In the genomic region with DNA sequence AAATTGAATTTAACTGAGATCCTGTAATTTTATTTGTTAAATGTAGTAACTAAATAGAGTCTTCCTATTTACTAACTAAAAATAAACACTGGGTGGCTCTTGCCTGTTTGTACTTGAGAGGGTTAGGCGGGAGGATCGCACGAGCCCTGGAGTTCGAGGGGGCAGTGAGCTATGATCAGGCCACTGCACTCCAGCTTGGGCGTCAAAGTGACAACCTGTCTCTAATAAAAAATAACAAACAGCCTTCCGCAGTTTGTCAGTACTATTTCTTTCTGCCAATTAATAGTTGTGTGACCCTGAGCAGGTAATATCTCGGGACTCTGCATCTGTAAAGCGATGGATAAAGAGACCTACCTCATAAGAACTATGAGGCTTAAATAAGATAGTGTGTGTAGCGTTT, we compare ENCODE assay signal across 8 cellular contexts. TPM values are rescaled to one million over a fixed set of nuclear protein-coding genes. Genes with fewer than 3 reads are reported as not detected.
DNase-seq lines count a peak whose midpoint lies in the region; ATAC-seq, FAIRE-seq and TF ChIP-seq lines count a peak whose summit lies in the region.

No MANE protein-coding gene starts in this region.

- H3K79me2 ChIP-seq in OCI-LY3 (ENCODE audit: low read length) (peaks cover 49% of the 10 kb centered on the region), endothelial cell of umbilical vein (ENCODE audit: control insufficient read depth, insufficient read depth, low read length) (peaks cover 36% of the 10 kb centered on the region)

- H3K4me1 ChIP-seq in OCI-LY3 (ENCODE audit: low read length): peaks cover 16% of the 10 kb centered on the region
- H3K4me1 ChIP-seq in endothelial cell of umbilical vein (ENCODE audit: control insufficient read depth, extremely low read depth, insufficient read depth, low read length): peaks cover 16% of the 10 kb centered on the region
- peaks cover 21% of the 10 kb centered on the region for H3K4me1 ChIP-seq in neuron (ENCODE audit: insufficient read depth, low read length)

- H3K27ac ChIP-seq in OCI-LY3 (ENCODE audit: low read length) (peak overlapping the region; percentile 80), endothelial cell of umbilical vein (ENCODE audit: insufficient read depth, low read depth, low read length) (peak overlapping the region; percentile 81)

- H3K9ac ChIP-seq in OCI-LY3 (ENCODE audit: low read length) (peak overlapping the region; percentile 75), endothelial cell of umbilical vein (replicated peaks; ENCODE audit: extremely low read depth, insufficient read depth, low read length) (peak overlapping the region; percentile 70)

- H2AFZ ChIP-seq in OCI-LY3 (ENCODE audit: low read depth, low read length) (peak overlapping the region; percentile 98), endothelial cell of umbilical vein (ENCODE audit: low read depth, low read length) (peak overlapping the region; percentile 89), neuron (ENCODE audit: low read depth, low read length) (peak overlapping the region; percentile 69)

- peaks cover 22% of the 10 kb centered on the region for H3K36me3 ChIP-seq in OCI-LY3 (replicated peaks; ENCODE audit: low read depth, low read length)
- H3K36me3 ChIP-seq in endothelial cell of umbilical vein (ENCODE audit: control insufficient read depth in 2 of 2, extremely low read depth in 1 of 2, insufficient read depth in 2 of 2, low read length in 2 of 2): no peaks in the 10 kb centered on the region
- H3K36me3 ChIP-seq in neuron (ENCODE audit: insufficient read depth, low read length): peaks cover 13% of the 10 kb centered on the region

- dilution Hi-C loops in endothelial cell of umbilical vein (cut with MboI; ENCODE audit: extremely low pct_ligation_motif_present, low sequenced_read_pairs): no loop called here

- DNase-seq in endothelial cell of umbilical vein (ENCODE audit: low read depth, low spot score) (no peak), NCI-H2196 treated with DMSO at 0.1 percent for 48 hours (lab: John Stamatoyannopoulos, UW; ENCODE audit: unreplicated experiment) (no peak)
- no peak for DNase-seq in effector CD4-positive, alpha-beta T cell

- TF ChIP-seq CTCF in OCI-LY3 (IDR thresholded peaks at IDR 0.05; ENCODE audit: low read depth, low read length) (no peak), endothelial cell of umbilical vein (IDR thresholded peaks at IDR 0.05; ENCODE audit: extremely low read depth in 1 of 2, insufficient read depth in 1 of 2, low read depth in 1 of 2, low read length in 2 of 2) (no peak)

- H3K9me3 ChIP-seq in OCI-LY3 (ENCODE audit: insufficient read depth, low read length) (no peaks in the 10 kb centered on the region), endothelial cell of umbilical vein (replicated peaks; ENCODE audit: control insufficient read depth, insufficient read depth, low read length) (no peaks in the 10 kb centered on the region), neuron (ENCODE audit: low read length) (no peaks in the 10 kb centered on the region)

- H4K20me1 ChIP-seq in OCI-LY3 (ENCODE audit: insufficient read depth, low read length): 0 out of 2 replicates have a peak, but pooled peaks cover 9% of the 10 kb centered on the region
- H4K20me1 ChIP-seq in endothelial cell of umbilical vein (replicated peaks; ENCODE audit: control insufficient read depth, extremely low read depth, insufficient read depth, low read length): no peaks in the 10 kb centered on the region

- intact Hi-C loops in endothelial cell of umbilical vein (cut with micrococcal nuclease): loop anchor here (5.0 to 10.0 kb wide), 2 partner anchors 381 to 453 kb away; no protein-coding TSS in a partner anchor

- BruUV-seq in endothelial cell of umbilical vein (replicated peaks; lab: Mats Ljungman, UMichigan): no TSS peak

- ATAC-seq in GM18907 (IDR thresholded peaks at IDR 0.05; ENCODE audit: unreplicated experiment) (no peak), GM21723 (IDR thresholded peaks at IDR 0.05; ENCODE audit: unreplicated experiment) (no peak)

- CTCF ChIA-PET in endothelial cell of umbilical vein (lab: Charles Lee): interaction anchor here (1.0 to 3.3 kb wide), 6 partner anchors 9 to 158 kb away, joined by 3 to 27 read pairs (median 5); no protein-coding TSS in a partner anchor

- TF ChIP-seq POLR2A in endothelial cell of umbilical vein (IDR thresholded peaks at IDR 0.05; ENCODE audit: low read depth, low read length): no peak

- H3K27me3 ChIP-seq in OCI-LY3 (ENCODE audit: low read depth, low read length): no peaks in the 10 kb centered on the region
- no peaks in the 10 kb centered on the region for H3K27me3 ChIP-seq in endothelial cell of umbilical vein (ENCODE audit: control insufficient read depth in 2 of 2, insufficient read depth in 2 of 2, low read length in 2 of 2)
- no peaks in the 10 kb centered on the region for H3K27me3 ChIP-seq in neuron (ENCODE audit: insufficient read depth, low read length)

- H3K4me2 ChIP-seq in OCI-LY3 (ENCODE audit: low read length) (peak overlapping the region; percentile 88), endothelial cell of umbilical vein (ENCODE audit: insufficient read depth, low read length) (peak overlapping the region; percentile 96)

- peak overlapping the region; percentile 82 for H3K4me3 ChIP-seq in GM08714 (ENCODE audit: low read length)
- peak overlapping the region; percentile 82 for H3K4me3 ChIP-seq in OCI-LY3 (ENCODE audit: low read length)
- peak overlapping the region in 2 of 3 experiments; percentile 48 to 84 for H3K4me3 ChIP-seq in endothelial cell of umbilical vein (replicated peaks in 1 of 3; ENCODE audit: insufficient read depth in 1 of 3, low read depth in 1 of 3, low read length in 3 of 3)
- peak overlapping the region; percentile 62 for H3K4me3 ChIP-seq in neuron (ENCODE audit: low read length)

- H3K9me1 ChIP-seq in endothelial cell of umbilical vein (replicated peaks; ENCODE audit: control insufficient read depth, extremely low read depth, insufficient read depth, low read length): no peaks in the 10 kb centered on the region

- POLR2A ChIA-PET in endothelial cell of umbilical vein (lab: Charles Lee): interaction anchor here (1.1 kb wide), 1 partner anchor 37 kb away, joined by 5 read pairs; no protein-coding TSS in a partner anchor

- no peak for FAIRE-seq in endothelial cell of umbilical vein (lab: Jason Lieb, UNC)

TF ChIP-seq in endothelial cell of umbilical vein, 7 proteins besides CTCF, POLR2A, EP300 and RAD21:
- TF ChIP-seq JUN (IDR thresholded peaks at IDR 0.05; ENCODE audit: borderline replicate concordance, insufficient read depth, insufficient read length, low read depth) (no peak), MYC (IDR thresholded peaks at IDR 0.05; ENCODE audit: low read depth, low read length) (no peak), GATA2 (IDR thresholded peaks at IDR 0.05; ENCODE audit: insufficient read depth, insufficient read length, low read depth, low read length) (no peak), FOS (IDR thresholded peaks at IDR 0.05; ENCODE audit: borderline replicate concordance, insufficient read depth, low read length) (no peak), POLR2AphosphoS5 (IDR thresholded peaks at IDR 0.05; ENCODE audit: insufficient read depth, low read depth, low read length) (no peak), EZH2 (IDR thresholded peaks at IDR 0.05; ENCODE audit: borderline replicate concordance, low read depth, low read length, severe bottlenecking) (no peak)
- TF ChIP-seq, protein P1, sequence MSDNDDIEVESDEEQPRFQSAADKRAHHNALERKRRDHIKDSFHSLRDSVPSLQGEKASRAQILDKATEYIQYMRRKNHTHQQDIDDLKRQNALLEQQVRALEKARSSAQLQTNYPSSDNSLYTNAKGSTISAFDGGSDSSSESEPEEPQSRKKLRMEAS (IDR thresholded peaks at IDR 0.05; ENCODE audit: insufficient read depth, insufficient read length): no peak

RNA-seq across cellular contexts. Expression of a gene that starts 0.8 kb away (rescaled TPM):
- total RNA-seq in endothelial cell of umbilical vein: 19.0 and 20.4 TPM in 2 replicates
- polyA plus RNA-seq in endothelial cell of umbilical vein: 12.7 and 12.8 TPM in 2 replicates
- 8.8 and 9.2 TPM in 2 replicates for polyA plus RNA-seq in endothelial cell of umbilical vein (2011; cell fraction: cytosol; rRNA removed)
- 6.6 and 7.7 TPM in 2 replicates for polyA plus RNA-seq in endothelial cell of umbilical vein (2011; cell fraction: nucleus; rRNA removed)
- 9.7 and 12.3 TPM in 2 replicates for polyA plus RNA-seq in endothelial cell of umbilical vein (2012)
- 27.7 and 32.5 TPM in 2 replicates for polyA minus RNA-seq in endothelial cell of umbilical vein
- polyA minus RNA-seq in endothelial cell of umbilical vein (2011; cell fraction: cytosol; rRNA and poly(A)+ RNA removed): 30.6 TPM
- 16.1 and 17.5 TPM in 2 replicates for polyA minus RNA-seq in endothelial cell of umbilical vein (2011; cell fraction: nucleus; rRNA and poly(A)+ RNA removed)

RNA-seq across cellular contexts. Expression of a gene that starts 11.2 kb away (rescaled TPM):
- total RNA-seq in endothelial cell of umbilical vein: 0.20 TPM in 1 of 2 replicates, not detected in the other
- polyA plus RNA-seq in endothelial cell of umbilical vein: 0.06 and 0.10 TPM in 2 replicates
- 0.01 and 0.04 TPM in 2 replicates for polyA plus RNA-seq in endothelial cell of umbilical vein (2011; cell fraction: cytosol; rRNA removed)
- 0.18 and 0.29 TPM in 2 replicates for polyA plus RNA-seq in endothelial cell of umbilical vein (2011; cell fraction: nucleus; rRNA removed)
- polyA plus RNA-seq in endothelial cell of umbilical vein (2012): 0.15 TPM in 1 of 2 replicates, not detected in the other
- polyA minus RNA-seq in endothelial cell of umbilical vein: 0.12 and 0.17 TPM in 2 replicates
- not detected for polyA minus RNA-seq in endothelial cell of umbilical vein (2011; cell fraction: cytosol; rRNA and poly(A)+ RNA removed)
- 0.48 and 0.87 TPM in 2 replicates for polyA minus RNA-seq in endothelial cell of umbilical vein (2011; cell fraction: nucleus; rRNA and poly(A)+ RNA removed)

RNA-seq across cellular contexts. Expression of a gene that starts 41.8 kb away (rescaled TPM):
- total RNA-seq in endothelial cell of umbilical vein: 243 and 249 TPM in 2 replicates
- polyA plus RNA-seq in endothelial cell of umbilical vein: 221 and 239 TPM in 2 replicates
- 242 and 277 TPM in 2 replicates for polyA plus RNA-seq in endothelial cell of umbilical vein (2011; cell fraction: cytosol; rRNA removed)
- 116 and 136 TPM in 2 replicates for polyA plus RNA-seq in endothelial cell of umbilical vein (2011; cell fraction: nucleus; rRNA removed)
- 233 and 343 TPM in 2 replicates for polyA plus RNA-seq in endothelial cell of umbilical vein (2012)
- 602 and 710 TPM in 2 replicates for polyA minus RNA-seq in endothelial cell of umbilical vein
- polyA minus RNA-seq in endothelial cell of umbilical vein (2011; cell fraction: cytosol; rRNA and poly(A)+ RNA removed): 74.9 TPM
- polyA minus RNA-seq in endothelial cell of umbilical vein (2011; cell fraction: nucleus; rRNA and poly(A)+ RNA removed): 177 and 235 TPM in 2 replicates
